Comparison of ENCODE assay signal across 15 cellular contexts in genomic region chr2:6845312-6845711, GRCh38. TPM values are rescaled to one million over a fixed set of nuclear protein-coding genes. Genes with fewer than 3 reads are reported as not detected.
DNase-seq lines count a peak whose midpoint lies in the region; ATAC-seq and TF ChIP-seq lines count a peak whose summit lies in the region.
"Had no signal": no experiment of that assay in that cellular context is flagged by ENCODE, and none has a peak within 500 bp of the region (broad histone marks: within the 10 kb centered on the region; RNA-seq: fewer than 3 reads in every experiment).

No MANE protein-coding gene starts in this region.

- H3K4me1 Mint-ChIP-seq in Calu3 (ENCODE audit: low read depth, unreplicated experiment), result peaks cover 10% of the 10 kb centered on the region
- H3K4me1 Mint-ChIP-seq: H9; stimulated activated naive B cell treated with anti-CD40 and anti-IgM and Interleukin-4, amounts not matched to agents 10 μg/mL and 1 μg/mL and 100 μg/mL, for 72 hours had no signal

- no TSS peak for BruUV-seq in Calu3 (replicated peaks; lab: Mats Ljungman, UMichigan)

- TF ChIP-seq CTCF in DND-41 (IDR thresholded peaks at IDR 0.05; ENCODE audit: borderline replicate concordance, extremely low read depth, low read length, poor library complexity, severe bottlenecking) (no peak), astrocyte of the spinal cord (IDR thresholded peaks at IDR 0.05; ENCODE audit: low read depth, low read length) (no peak), Calu3 (IDR thresholded peaks at IDR 0.05; ENCODE audit: unreplicated experiment) (no peak)

- no peak overlapping the region for H3K4me2 ChIP-seq in DND-41 (ENCODE audit: insufficient read depth, low read length)
- H3K4me2 ChIP-seq: hepatocyte had no signal

- no peaks in the 10 kb centered on the region for H4K20me1 ChIP-seq in DND-41 (ENCODE audit: insufficient read depth, low read length)

- no peak overlapping the region for H3K27ac Mint-ChIP-seq in Calu3 (ENCODE audit: unreplicated experiment)
- H3K27ac Mint-ChIP-seq: CD8-positive, alpha-beta T cell; H9; stimulated activated naive B cell treated with anti-CD40 and anti-IgM and Interleukin-4, amounts not matched to agents 10 μg/mL and 1 μg/mL and 100 μg/mL, for 72 hours had no signal

- no peak overlapping the region for H3K27ac ChIP-seq in DND-41 (ENCODE audit: low read length)
- H3K27ac ChIP-seq: hepatocyte, SJCRH30 had no signal

- in situ Hi-C loops in astrocyte of the spinal cord (cut with HindIII; ENCODE audit: low sequenced_read_pairs), result no loop called here

- peaks cover 16% of the 10 kb centered on the region for H3K9me3 Mint-ChIP-seq in Calu3 (ENCODE audit: low read depth, unreplicated experiment)

- no peak overlapping the region for H2AFZ ChIP-seq in DND-41 (ENCODE audit: low read depth, low read length)
- H2AFZ ChIP-seq: hepatocyte had no signal

- H3K27me3 ChIP-seq in DND-41 (ENCODE audit: insufficient read depth, low read length, poor library complexity), result no peaks in the 10 kb centered on the region
- H3K27me3 ChIP-seq: hepatocyte, SJCRH30 had no signal

- peaks cover 74% of the 10 kb centered on the region for H3K9me3 ChIP-seq in DND-41 (ENCODE audit: insufficient read depth, low read length, severe bottlenecking)

- no peaks in the 10 kb centered on the region for H3K4me1 ChIP-seq in DND-41 (ENCODE audit: insufficient read depth, low read length)
- H3K4me1 ChIP-seq: SJCRH30 had no signal

- no peaks in the 10 kb centered on the region for H3K36me3 Mint-ChIP-seq in Calu3 (ENCODE audit: insufficient read depth, unreplicated experiment)

- POLR2A ChIA-PET in HEK293T (lab: Yijun Ruan, JAX), result no interaction called here

- H3K27me3 Mint-ChIP-seq in Calu3 (ENCODE audit: unreplicated experiment), result no peaks in the 10 kb centered on the region
- H3K27me3 Mint-ChIP-seq: stimulated activated naive B cell treated with anti-CD40 and anti-IgM and Interleukin-4, amounts not matched to agents 10 μg/mL and 1 μg/mL and 100 μg/mL, for 72 hours had no signal

- peak; percentile 49; the same call in 1 of the 3 replicates for ATAC-seq in DND-41 (ENCODE audit: insufficient read depth, low read depth)
- ATAC-seq in GM18861 (IDR thresholded peaks at IDR 0.05; ENCODE audit: unreplicated experiment), result no peak
- ATAC-seq: CD8-positive, alpha-beta T cell; left ventricle myocardium superior; stimulated activated naive B cell treated with anti-CD40 and anti-IgM and Interleukin-4, amounts not matched to agents 10 μg/mL and 1 μg/mL and 100 μg/mL, for 72 hours had no signal

- H3K9ac ChIP-seq in DND-41 (ENCODE audit: low read depth, low read length), result no peak overlapping the region

- H3K79me2 ChIP-seq in DND-41 (ENCODE audit: insufficient read depth, low read length), result peaks cover 2% of the 10 kb centered on the region; the same call in 1 of the 2 replicates
- H3K79me2 ChIP-seq: hepatocyte had no signal

- H3K36me3 ChIP-seq in DND-41 (ENCODE audit: insufficient read depth, low read length), result peaks cover 67% of the 10 kb centered on the region
- H3K36me3 ChIP-seq: SJCRH30 had no signal

- CTCF ChIA-PET in HEK293T (lab: Yijun Ruan, JAX), result no interaction called here
- CTCF ChIA-PET in Calu3 (lab: Charles Lee), result no interaction called here

- DNase-seq in DND-41, result peak; percentile 46
- DNase-seq in HEK293T (ENCODE audit: extremely low spot score), result peak; percentile 18
- DNase-seq in astrocyte of the spinal cord (ENCODE audit: low read depth, low spot score), result peak; percentile 20
- DNase-seq in lung microvascular endothelial cell (ENCODE audit: low read depth in 2 of 2), result peak; percentile 31 to 44
- DNase-seq in Calu3, result no peak
- DNase-seq in NCI-H1436 treated with DMSO at 0.1 percent for 48 hours (lab: John Stamatoyannopoulos, UW), result no peak
- DNase-seq: CD8-positive, alpha-beta T cell; H9; KG1; left ventricle myocardium superior; NCI-H187 treated with DMSO at 0.1 percent for 48 hours; stimulated activated naive B cell treated with anti-CD40 and anti-IgM and Interleukin-4, amounts not matched to agents 10 μg/mL and 1 μg/mL and 100 μg/mL, for 72 hours had no signal

- H3K4me3 ChIP-seq in DND-41 (ENCODE audit: low read depth in 1 of 2, low read length in 2 of 2) (no peak overlapping the region), astrocyte of the spinal cord (ENCODE audit: low read depth, low read length) (no peak overlapping the region)
- H3K4me3 ChIP-seq: hepatocyte, SJCRH30 had no signal

- H3K4me3 Mint-ChIP-seq in Calu3 (ENCODE audit: low read depth, unreplicated experiment), result no peak overlapping the region
- H3K4me3 Mint-ChIP-seq: CD8-positive, alpha-beta T cell; H9; stimulated activated naive B cell treated with anti-CD40 and anti-IgM and Interleukin-4, amounts not matched to agents 10 μg/mL and 1 μg/mL and 100 μg/mL, for 72 hours had no signal

- intact Hi-C loops in Calu3 (cut with micrococcal nuclease; ENCODE audit: unreplicated experiment), result no loop called here

TF ChIP-seq in HEK293T, 16 proteins besides CTCF, POLR2A, EP300 and RAD21:
- TF ChIP-seq BHLHE40 (IDR thresholded peaks at IDR 0.05; ENCODE audit: borderline replicate concordance), result no peak

RNA-seq across cellular contexts. Expression of gene CMPK2, which starts 20.4 kb away (rescaled TPM):
- 0.20 and 0.65 TPM in 2 replicates for total RNA-seq in lung microvascular endothelial cell
- total RNA-seq in Calu3 (2022), result 26.6 and 76.6 TPM in 2 replicates
- total RNA-seq: SJCRH30 had no signal

RNA-seq across cellular contexts. Expression of gene RSAD2, which starts 32.3 kb away (rescaled TPM):
- 0.20 and 0.22 TPM in 2 replicates for total RNA-seq in lung microvascular endothelial cell
- 37.2 and 137 TPM in 2 replicates for total RNA-seq in Calu3 (2022)
- total RNA-seq: H9, SJCRH30 had no signal

Comparison
In these comparisons a context has a peak if more than half of its experiments do, and no peak if none do; other contexts are left out.
1. DNase-seq: peak in DND-41 (single experiment), HEK293T (single experiment), astrocyte of the spinal cord (single experiment) and lung microvascular endothelial cell (2 of 2); none in Calu3 (single experiment) and NCI-H1436 treated with DMSO at 0.1 percent for 48 hours (single experiment).
2. RNA of gene CMPK2, which starts 20.4 kb away (total RNA-seq): 26.6 to 76.6 TPM in Calu3; 0.20 to 0.65 TPM in lung microvascular endothelial cell; every median in the first group is over 10 times any median in the second.
3. RNA of gene RSAD2, which starts 32.3 kb away (total RNA-seq): 37.2 to 137 TPM in Calu3; 0.20 to 0.22 TPM in lung microvascular endothelial cell; every median in the first group is over 10 times any median in the second.